In genomic region chr12:96195845-96196451, GRCh38 we compare ENCODE assay signal across 8 cellular contexts. TPM values are rescaled to one million over a fixed set of nuclear protein-coding genes. Genes with fewer than 3 reads are reported as not detected.
DNase-seq lines count a peak whose midpoint lies in the region; ATAC-seq and TF ChIP-seq lines count a peak whose summit lies in the region.

No MANE protein-coding gene starts in this region.

- H3K27me3 Mint-ChIP-seq in activated naive CD8-positive, alpha-beta T cell treated with anti-CD3 and anti-CD28 coated beads, Interleukin-2, amount 50 U/mL, for 24 hours: no peaks in the 10 kb centered on the region

- peaks cover 68% of the 10 kb centered on the region for H3K4me1 Mint-ChIP-seq in activated naive CD8-positive, alpha-beta T cell treated with anti-CD3 and anti-CD28 coated beads, Interleukin-2, amount 50 U/mL, for 24 hours

- peak overlapping the region; percentile 92 for H3K27ac ChIP-seq in hepatocyte
- peak overlapping the region; percentile 99 for H3K27ac ChIP-seq in smooth muscle cell (ENCODE audit: low read depth)

- peak overlapping the region; percentile 98 for H3K4me2 ChIP-seq in hepatocyte
- H3K4me2 ChIP-seq in smooth muscle cell: peak overlapping the region; percentile 89

- peak overlapping the region; percentile 90 for H3K4me3 Mint-ChIP-seq in activated naive CD8-positive, alpha-beta T cell treated with anti-CD3 and anti-CD28 coated beads, Interleukin-2, amount 50 U/mL, for 24 hours

- peak; percentile 5 for ATAC-seq in GM18498 (IDR thresholded peaks at IDR 0.05; ENCODE audit: unreplicated experiment)
- ATAC-seq in activated naive CD8-positive, alpha-beta T cell treated with anti-CD3 and anti-CD28 coated beads, Interleukin-2, amount 50 U/mL, for 24 hours: peak; percentile 52
- no peak for ATAC-seq in HG02759 (IDR thresholded peaks at IDR 0.05; ENCODE audit: unreplicated experiment)

- no peak for TF ChIP-seq CTCF in hepatocyte (IDR thresholded peaks at IDR 0.05; ENCODE audit: poor library complexity)
- no peak for TF ChIP-seq CTCF in smooth muscle cell (IDR thresholded peaks at IDR 0.05; ENCODE audit: borderline replicate concordance, insufficient read depth, poor library complexity, severe bottlenecking)

- H3K27ac Mint-ChIP-seq in activated naive CD8-positive, alpha-beta T cell treated with anti-CD3 and anti-CD28 coated beads, Interleukin-2, amount 50 U/mL, for 24 hours: peak overlapping the region; percentile 97

- H3K9ac ChIP-seq in smooth muscle cell (ENCODE audit: low read depth): peak overlapping the region; percentile 97

- H3K4me1 ChIP-seq in hepatocyte (ENCODE audit: insufficient read depth) (peaks cover 7% of the 10 kb centered on the region), smooth muscle cell (ENCODE audit: low read depth) (peaks cover 27% of the 10 kb centered on the region)

- no peaks in the 10 kb centered on the region for H3K9me3 Mint-ChIP-seq in activated naive CD8-positive, alpha-beta T cell treated with anti-CD3 and anti-CD28 coated beads, Interleukin-2, amount 50 U/mL, for 24 hours

- peak overlapping the region; percentile 83 for H2AFZ ChIP-seq in hepatocyte
- no peak overlapping the region for H2AFZ ChIP-seq in smooth muscle cell (ENCODE audit: low read depth)

- no peaks in the 10 kb centered on the region for H3K27me3 ChIP-seq in hepatocyte
- H3K27me3 ChIP-seq in smooth muscle cell (ENCODE audit: low read depth): no peaks in the 10 kb centered on the region

- H3K9me3 ChIP-seq in hepatocyte (ENCODE audit: low read depth): no peaks in the 10 kb centered on the region
- H3K9me3 ChIP-seq in smooth muscle cell (replicated peaks; ENCODE audit: low read depth): no peaks in the 10 kb centered on the region

- H3K36me3 Mint-ChIP-seq in activated naive CD8-positive, alpha-beta T cell treated with anti-CD3 and anti-CD28 coated beads, Interleukin-2, amount 50 U/mL, for 24 hours (ENCODE audit: low read depth): peaks cover 8% of the 10 kb centered on the region

- H4K20me1 ChIP-seq in hepatocyte (ENCODE audit: insufficient read depth, poor library complexity, severe bottlenecking) (no peaks in the 10 kb centered on the region), smooth muscle cell (ENCODE audit: low read depth) (peaks cover 21% of the 10 kb centered on the region)

- H3K79me2 ChIP-seq in hepatocyte (peaks cover 29% of the 10 kb centered on the region), smooth muscle cell (ENCODE audit: low read depth) (peaks cover 46% of the 10 kb centered on the region)

- DNase-seq in RKO (ENCODE audit: low spot score) (peak; percentile 93), hepatocyte (ENCODE audit: low spot score) (peak; percentile 63), smooth muscle cell (lab: John Stamatoyannopoulos, UW; ENCODE audit: unreplicated experiment) (peak; percentile 19), NCI-H446 (lab: John Stamatoyannopoulos, UW) (no peak), GM19240 (ENCODE audit: insufficient read length, low spot score) (no peak)
- DNase-seq in activated naive CD8-positive, alpha-beta T cell treated with anti-CD3 and anti-CD28 coated beads, Interleukin-2, amount 50 U/mL, for 24 hours: peak; percentile 68

- 3% methylated on average over 13 of the region's 14 CpGs for WGBS in hepatocyte (ENCODE audit: low lambda C conversion rate, missing lambda C conversion rate)
- 3% methylated on average over 11 of the region's 14 CpGs for WGBS in smooth muscle cell (ENCODE audit: low lambda C conversion rate)

- H3K4me3 ChIP-seq in hepatocyte: peak overlapping the region; percentile 6
- H3K4me3 ChIP-seq in smooth muscle cell: peak overlapping the region; percentile 96

- H3K9me2 ChIP-seq in hepatocyte (replicated peaks; ENCODE audit: insufficient read depth): no peaks in the 10 kb centered on the region

- H3F3A ChIP-seq in smooth muscle cell (ENCODE audit: low read depth): peaks cover 37% of the 10 kb centered on the region

- H3K36me3 ChIP-seq in hepatocyte (replicated peaks; ENCODE audit: insufficient read depth, low read depth) (no peaks in the 10 kb centered on the region), smooth muscle cell (ENCODE audit: low read depth) (no peaks in the 10 kb centered on the region)

RNA-seq across cellular contexts. Expression of gene ELK3, which starts 1.8 kb away (rescaled TPM):
- total RNA-seq in hepatocyte: 10.6 and 12.1 TPM in 2 replicates
- 12.9 and 13.4 TPM in 2 replicates for polyA plus RNA-seq in hepatocyte
- 44.3 and 45.6 TPM in 2 replicates for total RNA-seq in smooth muscle cell
- 36.8 and 43.1 TPM in 2 replicates for polyA plus RNA-seq in smooth muscle cell

Comparison
In these comparisons a context has a peak if more than half of its experiments do, and no peak if none do; other contexts are left out.
1. DNase-seq: peak in RKO (single experiment), activated naive CD8-positive, alpha-beta T cell treated with anti-CD3 and anti-CD28 coated beads, Interleukin-2, amount 50 U/mL, for 24 hours (single experiment), hepatocyte (single experiment) and smooth muscle cell (single experiment); none in NCI-H446 (0 of 2) and GM19240 (single experiment).